ENCODE assay signal across 11 cellular contexts in genomic region chr6:107075951-107076381, GRCh38. TPM values are rescaled to one million over a fixed set of nuclear protein-coding genes. Genes with fewer than 3 reads are reported as not detected.
DNase-seq lines count a peak whose midpoint lies in the region; ATAC-seq and TF ChIP-seq lines count a peak whose summit lies in the region.
"Had no signal": no experiment of that assay in that cellular context is flagged by ENCODE, and none has a peak within 500 bp of the region (broad histone marks: within the 10 kb centered on the region; RNA-seq: fewer than 3 reads in every experiment).

No MANE protein-coding gene starts in this region.

- peak overlapping the region in 1 of 2 donors; percentile 74 for H3K27ac Mint-ChIP-seq in stimulated activated naive CD8-positive, alpha-beta T cell treated with anti-CD3 and anti-CD28 coated beads, Interleukin-15, amount 100 ng/mL, for 72 hours

- no peak overlapping the region for H3K4me3 ChIP-seq in sigmoid colon
- H3K4me3 ChIP-seq: pancreas had no signal

- no peak for TF ChIP-seq CTCF in sigmoid colon (IDR thresholded peaks at IDR 0.05)

- no peak overlapping the region for H3K4me3 Mint-ChIP-seq in stimulated activated naive CD8-positive, alpha-beta T cell treated with anti-CD3 and anti-CD28 coated beads, Interleukin-15, amount 100 ng/mL, for 72 hours

- no peak overlapping the region for H3K27ac ChIP-seq in sigmoid colon
- H3K27ac ChIP-seq: epithelial cell of prostate, pancreas had no signal

- no peaks in the 10 kb centered on the region for H3K9me3 Mint-ChIP-seq in stimulated activated naive CD8-positive, alpha-beta T cell treated with anti-CD3 and anti-CD28 coated beads, Interleukin-15, amount 100 ng/mL, for 72 hours

- intact Hi-C loops in sigmoid colon (cut with DNase I), result no loop called here

- peak; percentile 8 for DNase-seq in NCI-H1694 treated with DMSO at 0.1 percent for 48 hours (lab: John Stamatoyannopoulos, UW)
- DNase-seq in NCI-H1694 (lab: John Stamatoyannopoulos, UW), result no peak
- peak; percentile 60 for DNase-seq in OCI-M1 (lab: John Stamatoyannopoulos, UW)
- DNase-seq in fibroblast of the conjunctiva (ENCODE audit: low read depth), result peak; percentile 1
- DNase-seq in sigmoid colon, result peak; percentile 40
- no peak for DNase-seq in stimulated activated naive CD8-positive, alpha-beta T cell treated with anti-CD3 and anti-CD28 coated beads, Interleukin-15, amount 100 ng/mL, for 72 hours
- DNase-seq in NCI-H2107 (lab: John Stamatoyannopoulos, UW), result no peak
- DNase-seq: activated T-cell treated with anti-CD3 and anti-CD28 coated beads, Interleukin-2, amount 50 U/mL, for 1 hour; pancreas had no signal

- no peaks in the 10 kb centered on the region for H3K4me1 Mint-ChIP-seq in stimulated activated naive CD8-positive, alpha-beta T cell treated with anti-CD3 and anti-CD28 coated beads, Interleukin-15, amount 100 ng/mL, for 72 hours

- no peak for ATAC-seq in HG03432 (IDR thresholded peaks at IDR 0.05; ENCODE audit: unreplicated experiment)
- no peak for ATAC-seq in stimulated activated naive CD8-positive, alpha-beta T cell treated with anti-CD3 and anti-CD28 coated beads, Interleukin-15, amount 100 ng/mL, for 72 hours

- TF ChIP-seq EP300 in sigmoid colon (IDR thresholded peaks at IDR 0.05), result no peak

- WGBS in sigmoid colon, 2 donors, result 66 to 82% methylated on average over 6 of the region's 6 CpGs

- H3K36me3 ChIP-seq in sigmoid colon, result no peaks in the 10 kb centered on the region
- H3K36me3 ChIP-seq: pancreas had no signal

- no peak for TF ChIP-seq POLR2A in sigmoid colon (IDR thresholded peaks at IDR 0.05)

- H3K9me3 ChIP-seq in sigmoid colon, result no peaks in the 10 kb centered on the region
- H3K9me3 ChIP-seq: pancreas had no signal

- no peaks in the 10 kb centered on the region for H3K27me3 Mint-ChIP-seq in stimulated activated naive CD8-positive, alpha-beta T cell treated with anti-CD3 and anti-CD28 coated beads, Interleukin-15, amount 100 ng/mL, for 72 hours

- H3K4me1 ChIP-seq in sigmoid colon, result no peaks in the 10 kb centered on the region
- H3K4me1 ChIP-seq: pancreas had no signal

- no peaks in the 10 kb centered on the region for H3K27me3 ChIP-seq in sigmoid colon
- H3K27me3 ChIP-seq: pancreas had no signal

RNA-seq across cellular contexts. Expression of gene BEND3, which starts 39.3 kb away (rescaled TPM):
- total RNA-seq in sigmoid colon, result 1 to 10 TPM in 3 of 4 donors, under 1 TPM in 1; 0.82 to 1.9 (median 1.4) TPM
- polyA plus RNA-seq in sigmoid colon, result 1 to 10 TPM in 1 of 3 donors, under 1 TPM in 2; 0.60 to 2.8 (median 0.92) TPM

RNA-seq across cellular contexts. Expression of gene MTRES1, which starts 48.0 kb away (rescaled TPM):
- 10 to 100 TPM; 11.1 to 22.7 (median 17.3) TPM for total RNA-seq in sigmoid colon
- 10 to 100 TPM; 35.5 to 52.0 (median 37.8) TPM for polyA plus RNA-seq in sigmoid colon

Comparison
In these comparisons a context has a peak if more than half of its experiments do, and no peak if none do; other contexts are left out.
1. DNase-seq: peak in NCI-H1694 treated with DMSO at 0.1 percent for 48 hours (single experiment), OCI-M1 (single experiment), fibroblast of the conjunctiva (single experiment) and sigmoid colon (single experiment); none in NCI-H1694 (single experiment), stimulated activated naive CD8-positive, alpha-beta T cell treated with anti-CD3 and anti-CD28 coated beads, Interleukin-15, amount 100 ng/mL, for 72 hours (0 of 2) and NCI-H2107 (single experiment).